In genomic region chr5:14252793-14253192, GRCh38 we compare ENCODE assay signal across 2 cellular contexts.
TF ChIP-seq lines count a peak whose summit lies in the region.

No MANE protein-coding gene starts in this region.

TF ChIP-seq in IMR-90, 13 proteins besides CTCF, POLR2A, EP300 and RAD21:
- TF ChIP-seq BHLHE40 (IDR thresholded peaks at IDR 0.05; ENCODE audit: low read depth, low read length) = no peak
- no peak for TF ChIP-seq CHD1 (IDR thresholded peaks at IDR 0.05; ENCODE audit: low read depth, low read length)
- no peak for TF ChIP-seq CEBPB (IDR thresholded peaks at IDR 0.05; ENCODE audit: low read depth, low read length)
- TF ChIP-seq SMC3 (IDR thresholded peaks at IDR 0.05; ENCODE audit: low read depth, low read length) = no peak
- TF ChIP-seq RCOR1 (IDR thresholded peaks at IDR 0.05; ENCODE audit: insufficient replicate concordance, low read length) = no peak
- TF ChIP-seq USF2 (IDR thresholded peaks at IDR 0.05; ENCODE audit: low read depth, low read length) = no peak
- TF ChIP-seq MAFK (IDR thresholded peaks at IDR 0.05; ENCODE audit: low read depth, low read length) = no peak
- no peak for TF ChIP-seq MAZ (IDR thresholded peaks at IDR 0.05; ENCODE audit: borderline replicate concordance, low read depth, low read length)
- TF ChIP-seq MXI1 (IDR thresholded peaks at IDR 0.05; ENCODE audit: borderline replicate concordance, low read depth, low read length) = no peak
- no peak for TF ChIP-seq FOS (IDR thresholded peaks at IDR 0.05; ENCODE audit: low read depth, low read length)

TF ChIP-seq in GM12878, 131 proteins besides CTCF, POLR2A, EP300 and RAD21:
- TF ChIP-seq NFIC (IDR thresholded peaks at IDR 0.05; ENCODE audit: low read depth, low read length) = no peak
- TF ChIP-seq, protein P1, sequence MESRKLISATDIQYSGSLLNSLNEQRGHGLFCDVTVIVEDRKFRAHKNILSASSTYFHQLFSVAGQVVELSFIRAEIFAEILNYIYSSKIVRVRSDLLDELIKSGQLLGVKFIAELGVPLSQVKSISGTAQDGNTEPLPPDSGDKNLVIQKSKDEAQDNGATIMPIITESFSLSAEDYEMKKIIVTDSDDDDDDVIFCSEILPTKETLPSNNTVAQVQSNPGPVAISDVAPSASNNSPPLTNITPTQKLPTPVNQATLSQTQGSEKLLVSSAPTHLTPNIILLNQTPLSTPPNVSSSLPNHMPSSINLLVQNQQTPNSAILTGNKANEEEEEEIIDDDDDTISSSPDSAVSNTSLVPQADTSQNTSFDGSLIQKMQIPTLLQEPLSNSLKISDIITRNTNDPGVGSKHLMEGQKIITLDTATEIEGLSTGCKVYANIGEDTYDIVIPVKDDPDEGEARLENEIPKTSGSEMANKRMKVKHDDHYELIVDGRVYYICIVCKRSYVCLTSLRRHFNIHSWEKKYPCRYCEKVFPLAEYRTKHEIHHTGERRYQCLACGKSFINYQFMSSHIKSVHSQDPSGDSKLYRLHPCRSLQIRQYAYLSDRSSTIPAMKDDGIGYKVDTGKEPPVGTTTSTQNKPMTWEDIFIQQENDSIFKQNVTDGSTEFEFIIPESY (IDR thresholded peaks at IDR 0.05) = peak; percentile 58; the same call in 1 of the 2 replicates
